ENCODE assay signal across 15 cellular contexts in the genomic region with DNA sequence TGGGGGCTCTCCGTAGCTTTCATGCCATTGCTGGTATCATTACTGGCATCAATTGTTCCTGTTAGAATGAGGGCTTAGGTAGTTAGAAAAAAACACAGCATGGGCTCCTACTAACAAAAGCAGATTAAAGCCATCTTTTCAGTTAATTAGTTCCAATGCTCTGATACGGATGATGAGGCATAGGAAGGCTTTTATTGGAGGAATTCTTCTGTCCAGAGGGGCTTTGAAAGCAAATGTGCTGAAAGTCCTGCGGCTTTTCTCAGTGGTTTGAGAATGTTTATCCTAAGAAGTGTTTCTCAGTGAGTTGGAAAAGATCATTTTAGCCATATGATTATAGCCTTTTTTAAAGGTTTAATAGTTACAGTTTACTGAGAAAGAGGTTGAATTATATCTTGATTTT.
"Had no signal": no experiment of that assay in that cellular context is flagged by ENCODE, and none has a peak within 500 bp of the region (broad histone marks: within the 10 kb centered on the region; RNA-seq: fewer than 3 reads in every experiment).

No MANE protein-coding gene starts in this region.

- H3K27me3 ChIP-seq: foreskin keratinocyte, left lung, ovary, upper lobe of left lung had no signal

- H3K4me3 ChIP-seq: left lung, ovary, upper lobe of left lung had no signal

- H3K9me3 ChIP-seq: left lung, ovary, upper lobe of left lung had no signal

- H3K4me1 ChIP-seq: foreskin keratinocyte, left lung, upper lobe of left lung had no signal

- H3K27ac ChIP-seq: foreskin keratinocyte, left lung, ovary, upper lobe of left lung had no signal

- H3K36me3 ChIP-seq: left lung, ovary, upper lobe of left lung had no signal

- DNase-seq: activated CD4-positive, alpha-beta T cell treated with anti-CD3 and anti-CD28 coated beads for 4 hours; activated CD8-positive, alpha-beta T cell treated with anti-CD3 and anti-CD28 coated beads, Interleukin-2, amount 10 ng/mL, durations not matched to agents 7 days and 5 days; activated naive CD4-positive, alpha-beta T cell treated with Interleukin-2 at 50 U/mL for 16 hours; cerebellar nuclear complex; foreskin keratinocyte; head of caudate nucleus; islet precursor cell; left lung; nephron progenitor cell; ovary; stimulated activated CD4-positive, alpha-beta T cell treated with anti-CD3 and anti-CD28 coated beads, Interleukin-4, amount 100 ng/mL, for 1 hour; stimulated activated CD8-positive, alpha-beta memory T cell treated with anti-CD3 and anti-CD28 coated beads, Interleukin-4, amount 100 ng/mL, for 48 hours; stimulated activated naive CD8-positive, alpha-beta T cell treated with anti-CD3 and anti-CD28 coated beads, Interleukin-15, Interleukin-2, amounts not matched to agents 100 U/mL and 50 U/mL, for 24 hours; T-helper 1 cell; upper lobe of left lung had no signal
